ENCODE assay signal across 8 cellular contexts in genomic region chr3:49007771-49008528, GRCh38. TPM values are rescaled to one million over a fixed set of nuclear protein-coding genes. Genes with fewer than 3 reads are reported as not detected.
DNase-seq lines count a peak whose midpoint lies in the region; ATAC-seq, FAIRE-seq and TF ChIP-seq lines count a peak whose summit lies in the region.

No MANE protein-coding gene starts in this region.

- no peak for TF ChIP-seq POLR2A in endothelial cell of umbilical vein (IDR thresholded peaks at IDR 0.05; ENCODE audit: low read depth, low read length)

- peak overlapping the region; percentile 57 for H3K27ac ChIP-seq in endothelial cell of umbilical vein (ENCODE audit: insufficient read depth, low read depth, low read length)

- peaks cover 0 to 16% of the 10 kb centered on the region in 2 experiments for H3K36me3 ChIP-seq in endothelial cell of umbilical vein (ENCODE audit: control insufficient read depth in 2 of 2, extremely low read depth in 1 of 2, insufficient read depth in 2 of 2, low read length in 2 of 2)

- dilution Hi-C loops in endothelial cell of umbilical vein (cut with MboI; ENCODE audit: extremely low pct_ligation_motif_present, low sequenced_read_pairs): no loop called here

- peak overlapping the region; percentile 70 for H3K4me2 ChIP-seq in endothelial cell of umbilical vein (ENCODE audit: insufficient read depth, low read length)

- peak overlapping the region; percentile 0 for H2AFZ ChIP-seq in endothelial cell of umbilical vein (ENCODE audit: low read depth, low read length)

- H3K9ac ChIP-seq in endothelial cell of umbilical vein (replicated peaks; ENCODE audit: extremely low read depth, insufficient read depth, low read length): peak overlapping the region; percentile 96

- no peak for FAIRE-seq in endothelial cell of umbilical vein (lab: Jason Lieb, UNC)

- CTCF ChIA-PET in endothelial cell of umbilical vein (lab: Charles Lee): interaction anchor here (0.9 to 12.8 kb wide), 8 partner anchors 8 to 441 kb away, joined by 4 to 254 read pairs (median 9); partner anchors contain the start of genes DALRD3, IMPDH2, NDUFAF3 and P4HTM

- intact Hi-C loops in endothelial cell of umbilical vein (cut with micrococcal nuclease): loop anchor here (1.0 kb wide), 3 partner anchors 13 to 21 kb away; partner anchors contain the start of gene IMPDH2

- ATAC-seq in GM19035 (IDR thresholded peaks at IDR 0.05; ENCODE audit: unreplicated experiment): peak; percentile 43
- peak; percentile 33 for ATAC-seq in HG03342 (IDR thresholded peaks at IDR 0.05; ENCODE audit: unreplicated experiment)

- H3K9me1 ChIP-seq in endothelial cell of umbilical vein (replicated peaks; ENCODE audit: control insufficient read depth, extremely low read depth, insufficient read depth, low read length): no peaks in the 10 kb centered on the region

- POLR2A ChIA-PET in endothelial cell of umbilical vein (lab: Charles Lee): interaction anchor here (1.4 to 3.7 kb wide), 6 partner anchors 9 to 21 kb away, joined by 8 to 40 read pairs (median 13); partner anchors contain the start of genes DALRD3, IMPDH2, NDUFAF3 and P4HTM

- peaks cover 15% of the 10 kb centered on the region for H3K4me1 ChIP-seq in endothelial cell of umbilical vein (ENCODE audit: control insufficient read depth, extremely low read depth, insufficient read depth, low read length)

- no TSS peak for BruUV-seq in endothelial cell of umbilical vein (replicated peaks; lab: Mats Ljungman, UMichigan)

- no peak for TF ChIP-seq CTCF in endothelial cell of umbilical vein (IDR thresholded peaks at IDR 0.05; ENCODE audit: extremely low read depth in 1 of 2, insufficient read depth in 1 of 2, low read depth in 1 of 2, low read length in 2 of 2)

- H3K9me3 ChIP-seq in endothelial cell of umbilical vein (replicated peaks; ENCODE audit: control insufficient read depth, insufficient read depth, low read length): no peaks in the 10 kb centered on the region

- peak overlapping the region; percentile 39 to 93 (median 46) for H3K4me3 ChIP-seq in endothelial cell of umbilical vein (replicated peaks in 1 of 3; ENCODE audit: insufficient read depth in 1 of 3, low read depth in 1 of 3, low read length in 3 of 3)

- peak; percentile 95 for DNase-seq in AG20443 (ENCODE audit: low spot score)
- peak; percentile 81 for DNase-seq in NOMO-1 treated with dmso at 0.1 percent for 144 hours (lab: John Stamatoyannopoulos, UW; ENCODE audit: unreplicated experiment)
- DNase-seq in activated CD8-positive, alpha-beta memory T cell treated with anti-CD3 and anti-CD28 coated beads, Interleukin-2, amount 50 U/mL, for 48 hours: peak; percentile 92
- peak; percentile 75 for DNase-seq in endothelial cell of umbilical vein (ENCODE audit: low read depth, low spot score)
- peak; percentile 64 for DNase-seq in midbrain (lab: John Stamatoyannopoulos, UW)
- DNase-seq in stimulated activated CD8-positive, alpha-beta memory T cell treated with anti-CD3 and anti-CD28 coated beads, Interleukin-4, amount 100 ng/mL, for 1 hour (ENCODE audit: low read depth in 2 of 2, low spot score in 1 of 2): peak; percentile 63 to 70

- peaks cover 35% of the 10 kb centered on the region for H3K79me2 ChIP-seq in endothelial cell of umbilical vein (ENCODE audit: control insufficient read depth, insufficient read depth, low read length)

- no peaks in the 10 kb centered on the region for H4K20me1 ChIP-seq in endothelial cell of umbilical vein (replicated peaks; ENCODE audit: control insufficient read depth, extremely low read depth, insufficient read depth, low read length)

- no peaks in the 10 kb centered on the region for H3K27me3 ChIP-seq in endothelial cell of umbilical vein (ENCODE audit: control insufficient read depth in 2 of 2, insufficient read depth in 2 of 2, low read length in 2 of 2)

TF ChIP-seq in endothelial cell of umbilical vein, 7 proteins besides CTCF, POLR2A, EP300 and RAD21:
- TF ChIP-seq JUN (IDR thresholded peaks at IDR 0.05; ENCODE audit: borderline replicate concordance, insufficient read depth, insufficient read length, low read depth): no peak
- TF ChIP-seq POLR2AphosphoS5 (IDR thresholded peaks at IDR 0.05; ENCODE audit: insufficient read depth, low read depth, low read length): peak; percentile 1

RNA-seq across cellular contexts. Expression of gene WDR6, which starts 0.8 kb away (rescaled TPM):
- 161 and 192 TPM in 2 replicates for total RNA-seq in endothelial cell of umbilical vein
- 319 and 337 TPM in 2 replicates for polyA plus RNA-seq in endothelial cell of umbilical vein
- polyA plus RNA-seq in endothelial cell of umbilical vein (2011; cell fraction: cytosol; rRNA removed): 116 and 132 TPM in 2 replicates
- 987 and 1,038 TPM in 2 replicates for polyA plus RNA-seq in endothelial cell of umbilical vein (2011; cell fraction: nucleus; rRNA removed)
- polyA plus RNA-seq in endothelial cell of umbilical vein (2012): 109 and 131 TPM in 2 replicates
- 292 and 353 TPM in 2 replicates for polyA minus RNA-seq in endothelial cell of umbilical vein
- polyA minus RNA-seq in endothelial cell of umbilical vein (2011; cell fraction: cytosol; rRNA and poly(A)+ RNA removed): 51.5 TPM
- polyA minus RNA-seq in endothelial cell of umbilical vein (2011; cell fraction: nucleus; rRNA and poly(A)+ RNA removed): 147 and 154 TPM in 2 replicates

RNA-seq across cellular contexts. Expression of gene DALRD3, which starts 10.4 kb away (rescaled TPM):
- 20.4 and 22.7 TPM in 2 replicates for total RNA-seq in endothelial cell of umbilical vein
- polyA plus RNA-seq in endothelial cell of umbilical vein: 60.8 and 66.0 TPM in 2 replicates
- polyA plus RNA-seq in endothelial cell of umbilical vein (2011; cell fraction: cytosol; rRNA removed): 27.6 and 33.5 TPM in 2 replicates
- polyA plus RNA-seq in endothelial cell of umbilical vein (2011; cell fraction: nucleus; rRNA removed): 94.8 and 97.8 TPM in 2 replicates
- polyA plus RNA-seq in endothelial cell of umbilical vein (2012): 16.1 and 17.5 TPM in 2 replicates
- 51.4 and 57.0 TPM in 2 replicates for polyA minus RNA-seq in endothelial cell of umbilical vein
- polyA minus RNA-seq in endothelial cell of umbilical vein (2011; cell fraction: cytosol; rRNA and poly(A)+ RNA removed): 23.5 TPM
- 14.4 and 17.6 TPM in 2 replicates for polyA minus RNA-seq in endothelial cell of umbilical vein (2011; cell fraction: nucleus; rRNA and poly(A)+ RNA removed)

RNA-seq across cellular contexts. Expression of gene NDUFAF3, which starts 14.0 kb away (rescaled TPM):
- total RNA-seq in endothelial cell of umbilical vein: 74.5 and 91.1 TPM in 2 replicates
- polyA plus RNA-seq in endothelial cell of umbilical vein: 91.4 and 140 TPM in 2 replicates
- 67.9 and 83.8 TPM in 2 replicates for polyA plus RNA-seq in endothelial cell of umbilical vein (2011; cell fraction: cytosol; rRNA removed)
- 28.7 and 33.7 TPM in 2 replicates for polyA plus RNA-seq in endothelial cell of umbilical vein (2011; cell fraction: nucleus; rRNA removed)
- polyA plus RNA-seq in endothelial cell of umbilical vein (2012): 74.2 and 75.4 TPM in 2 replicates
- polyA minus RNA-seq in endothelial cell of umbilical vein: 54.4 and 55.5 TPM in 2 replicates
- polyA minus RNA-seq in endothelial cell of umbilical vein (2011; cell fraction: cytosol; rRNA and poly(A)+ RNA removed): 94.3 TPM
- polyA minus RNA-seq in endothelial cell of umbilical vein (2011; cell fraction: nucleus; rRNA and poly(A)+ RNA removed): 26.0 and 38.9 TPM in 2 replicates

RNA-seq across cellular contexts. Expression of gene P4HTM, which starts 17.9 kb away (rescaled TPM):
- total RNA-seq in endothelial cell of umbilical vein: 23.0 and 26.9 TPM in 2 replicates
- 32.7 and 37.9 TPM in 2 replicates for polyA plus RNA-seq in endothelial cell of umbilical vein
- 17.3 and 24.1 TPM in 2 replicates for polyA plus RNA-seq in endothelial cell of umbilical vein (2011; cell fraction: cytosol; rRNA removed)
- polyA plus RNA-seq in endothelial cell of umbilical vein (2011; cell fraction: nucleus; rRNA removed): 92.9 and 98.1 TPM in 2 replicates
- 10.7 and 13.5 TPM in 2 replicates for polyA plus RNA-seq in endothelial cell of umbilical vein (2012)
- polyA minus RNA-seq in endothelial cell of umbilical vein: 24.2 and 26.3 TPM in 2 replicates
- 48.4 TPM for polyA minus RNA-seq in endothelial cell of umbilical vein (2011; cell fraction: cytosol; rRNA and poly(A)+ RNA removed)
- polyA minus RNA-seq in endothelial cell of umbilical vein (2011; cell fraction: nucleus; rRNA and poly(A)+ RNA removed): 28.8 and 28.9 TPM in 2 replicates

RNA-seq across cellular contexts. Expression of gene IMPDH2, which starts 21.2 kb away (rescaled TPM):
- 189 and 195 TPM in 2 replicates for total RNA-seq in endothelial cell of umbilical vein
- polyA plus RNA-seq in endothelial cell of umbilical vein: 134 and 167 TPM in 2 replicates
- polyA plus RNA-seq in endothelial cell of umbilical vein (2011; cell fraction: cytosol; rRNA removed): 202 and 221 TPM in 2 replicates
- polyA plus RNA-seq in endothelial cell of umbilical vein (2011; cell fraction: nucleus; rRNA removed): 255 and 269 TPM in 2 replicates
- 194 and 239 TPM in 2 replicates for polyA plus RNA-seq in endothelial cell of umbilical vein (2012)
- polyA minus RNA-seq in endothelial cell of umbilical vein: 350 and 383 TPM in 2 replicates
- 325 TPM for polyA minus RNA-seq in endothelial cell of umbilical vein (2011; cell fraction: cytosol; rRNA and poly(A)+ RNA removed)
- polyA minus RNA-seq in endothelial cell of umbilical vein (2011; cell fraction: nucleus; rRNA and poly(A)+ RNA removed): 82.4 and 114 TPM in 2 replicates

Comparison
In these comparisons a context has a peak if more than half of its experiments do, and no peak if none do; other contexts are left out.
1. Peak in every context shown above with its lines: DNase-seq, ATAC-seq, H3K4me3 ChIP-seq and H3K27ac ChIP-seq.